9 cellular contexts compared by ENCODE assay signal in the genomic region with DNA sequence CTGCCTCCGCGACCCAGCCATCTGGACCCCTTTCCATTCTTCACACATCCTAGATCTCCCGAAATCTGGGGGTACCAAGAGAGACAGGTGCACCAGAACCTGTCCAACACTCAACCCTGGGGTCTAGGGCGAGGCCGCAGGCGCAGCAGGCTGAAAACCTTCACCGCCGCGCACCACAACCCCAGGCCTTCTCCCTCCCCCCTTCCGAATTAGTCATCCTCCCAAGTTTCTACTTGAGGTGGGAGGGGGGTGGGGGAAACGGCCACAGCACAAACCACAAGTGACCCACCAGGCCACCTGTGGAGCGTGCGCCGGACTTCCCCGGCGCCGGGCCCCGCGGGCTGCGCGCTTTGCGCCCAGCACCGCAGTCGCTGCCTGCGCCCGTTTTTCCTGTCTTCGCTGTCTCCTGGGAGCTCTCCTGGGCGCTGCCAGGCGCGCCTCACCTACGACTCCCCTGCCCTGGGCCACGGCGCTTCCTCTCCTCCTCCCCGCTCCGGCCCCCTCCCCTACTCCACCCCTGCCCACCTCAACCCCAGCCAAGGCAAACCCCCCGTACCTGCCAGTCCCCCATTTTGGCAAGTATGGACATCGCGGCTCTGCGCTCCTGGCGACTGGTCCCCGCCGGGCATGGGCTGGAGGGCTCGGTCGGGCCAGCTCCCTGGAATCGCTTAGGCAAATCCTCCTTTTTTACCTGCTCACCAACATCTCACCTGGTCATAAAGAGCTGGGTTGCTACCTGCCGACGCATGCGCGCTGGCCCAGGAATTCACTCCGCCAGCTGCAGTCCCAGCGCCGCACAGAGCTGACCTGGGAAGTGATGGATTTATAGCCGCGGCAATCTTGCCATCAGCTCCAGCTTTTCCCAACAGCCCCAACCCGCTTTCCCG. TPM values are rescaled to one million over a fixed set of nuclear protein-coding genes. Genes with fewer than 3 reads are reported as not detected.
DNase-seq lines count a peak whose midpoint lies in the region; ATAC-seq, FAIRE-seq and TF ChIP-seq lines count a peak whose summit lies in the region.
"Had no signal": no experiment of that assay in that cellular context is flagged by ENCODE, and none has a peak within 500 bp of the region (broad histone marks: within the 10 kb centered on the region; RNA-seq: fewer than 3 reads in every experiment).

No MANE protein-coding gene starts in this region.

- no peak for TF ChIP-seq CTCF in GM12865 (IDR thresholded peaks at IDR 0.05; ENCODE audit: insufficient read depth, low read depth, low read length, missing control alignments)
- no peak for TF ChIP-seq CTCF in nephron (IDR thresholded peaks at IDR 0.05; ENCODE audit: unreplicated experiment in 3 of 3)
- TF ChIP-seq CTCF in A673 (conservative IDR thresholded peaks at IDR 0.05; ENCODE audit: low read depth, low read length), result no peak

- H3K4me3 ChIP-seq in GM12865 (ENCODE audit: low read depth, low read length), result peak overlapping the region; percentile 2
- H3K4me3 ChIP-seq in A673 (ENCODE audit: low read depth, low read length, poor library complexity, severe bottlenecking), result no peak overlapping the region

- in situ Hi-C loops in T47D (cut with HindIII; ENCODE audit: low pct_unique_long_range_greater_than_20kb, low sequenced_read_pairs), result no loop called here

- H3K27me3 ChIP-seq in A673 (replicated peaks; ENCODE audit: insufficient read depth, low read depth, low read length, poor library complexity), result no peaks in the 10 kb centered on the region

- peaks cover 10% of the 10 kb centered on the region for H3K4me1 ChIP-seq in A673 (ENCODE audit: insufficient read depth, low read length, poor library complexity, severe bottlenecking)

- FAIRE-seq in H54 (lab: Jason Lieb, UNC), result no peak

- no peaks in the 10 kb centered on the region for H3K9me3 ChIP-seq in A673 (ENCODE audit: low read depth, low read length, poor library complexity, severe bottlenecking)

- no peak for TF ChIP-seq POLR2A in H54 (IDR thresholded peaks at IDR 0.05; ENCODE audit: low read depth, low read length)

- intact Hi-C loops in A673 (cut with micrococcal nuclease; ENCODE audit: unreplicated experiment), result no loop called here

- CTCF ChIA-PET in A673 (lab: Charles Lee), result interaction anchor here (0.6 kb wide), 1 partner anchor 340 kb away, joined by 3 read pairs; no protein-coding TSS in a partner anchor

- POLR2A ChIA-PET in A673 (lab: Charles Lee; ENCODE audit: low non-redundant PET), result no interaction called here

- peaks cover 100% of the 10 kb centered on the region for H3K27me3 Mint-ChIP-seq in nephron (ENCODE audit: low read depth)

- H3K36me3 Mint-ChIP-seq in nephron (ENCODE audit: low read depth), result no peaks in the 10 kb centered on the region

- H3K9me3 Mint-ChIP-seq in nephron, result no peaks in the 10 kb centered on the region

- ATAC-seq in activated CD4-positive, CD25-positive, alpha-beta regulatory T cell treated with anti-CD3 and anti-CD28 coated beads, Interleukin-2, amount 50 U/mL, for 24 hours, result no peak

- peak overlapping the region in 2 of 3 experiments; percentile 63 to 91 for H3K27ac Mint-ChIP-seq in nephron
- H3K27ac Mint-ChIP-seq: immature natural killer cell had no signal

- BruUV-seq in A673 (replicated peaks; lab: Mats Ljungman, UMichigan), result no TSS peak

- peak; percentile 86 for DNase-seq in GM12865 (ENCODE audit: low read depth)
- peak; percentile 85 for DNase-seq in HK-2 (ENCODE audit: unreplicated experiment)
- DNase-seq in T47D (ENCODE audit: low read depth in 1 of 2, low spot score in 1 of 2), result peak; percentile 98
- no peak for DNase-seq in A673 (ENCODE audit: low spot score)
- DNase-seq in stimulated activated CD4-positive, alpha-beta T cell treated with anti-CD3 and anti-CD28 coated beads, Interleukin-4, amount 100 ng/mL, for 24 hours, result no peak
- no peak for DNase-seq in H54 (ENCODE audit: insufficient read length, low spot score)
- DNase-seq: immature natural killer cell had no signal

- peak overlapping the region; percentile 74 to 78 (median 74) for H3K4me3 Mint-ChIP-seq in nephron

- no peaks in the 10 kb centered on the region for H3K36me3 ChIP-seq in A673 (ENCODE audit: insufficient read depth, low read length, poor library complexity, severe bottlenecking)

- no peak overlapping the region for H3K27ac ChIP-seq in A673 (ENCODE audit: low read depth, low read length, poor library complexity, severe bottlenecking)

- peaks cover 28% of the 10 kb centered on the region for H3K4me1 Mint-ChIP-seq in nephron

RNA-seq across cellular contexts. Expression of a gene that starts 4.2 kb away (rescaled TPM):
- total RNA-seq in A673 (2021), result 19.1 and 19.3 TPM in 2 replicates

Comparison
In these comparisons a context has a peak if more than half of its experiments do, and no peak if none do; other contexts are left out.
1. DNase-seq: peak in GM12865 (single experiment), HK-2 (single experiment) and T47D (2 of 2); none in A673 (single experiment), stimulated activated CD4-positive, alpha-beta T cell treated with anti-CD3 and anti-CD28 coated beads, Interleukin-4, amount 100 ng/mL, for 24 hours (single experiment) and H54 (single experiment).